In genomic region chr3:188400494-188401243, GRCh38 we compare ENCODE assay signal across 9 cellular contexts.
DNase-seq lines count a peak whose midpoint lies in the region; ATAC-seq and TF ChIP-seq lines count a peak whose summit lies in the region.
"Had no signal": no experiment of that assay in that cellular context is flagged by ENCODE, and none has a peak within 500 bp of the region (broad histone marks: within the 10 kb centered on the region; RNA-seq: fewer than 3 reads in every experiment).

No MANE protein-coding gene starts in this region.

- no peak overlapping the region for H3K4me3 ChIP-seq in MM.1S (ENCODE audit: low read length)
- no peak overlapping the region for H3K4me3 ChIP-seq in transverse colon
- H3K4me3 ChIP-seq in dorsolateral prefrontal cortex: no peak overlapping the region

- no peaks in the 10 kb centered on the region for H3K9me3 ChIP-seq in MM.1S (replicated peaks; ENCODE audit: insufficient read depth, low read length)
- H3K9me3 ChIP-seq in transverse colon: no peaks in the 10 kb centered on the region

- H3K4me1 ChIP-seq in MM.1S (ENCODE audit: low read length): peaks cover 10% of the 10 kb centered on the region
- peaks cover 22 to 59% (median 27%) of the 10 kb centered on the region in 4 donors for H3K4me1 ChIP-seq in transverse colon

- H4K20me1 ChIP-seq in MM.1S (ENCODE audit: insufficient read depth, low read length): no peaks in the 10 kb centered on the region

- in situ Hi-C loops in transverse colon (cut with MboI; ENCODE audit: low pct_ligation_motif_present in 1 of 4, low pct_unique_long_range_greater_than_20kb in 1 of 4, low sequenced_read_pairs in 3 of 4): no loop called here

- peaks cover 17% of the 10 kb centered on the region for H3F3A ChIP-seq in MM.1S (ENCODE audit: insufficient read depth, low read length)

- no peak overlapping the region for H3K4me2 ChIP-seq in MM.1S (ENCODE audit: low read depth, low read length)

- H3K27ac ChIP-seq in MM.1S (ENCODE audit: low read length) (no peak overlapping the region), transverse colon (peak overlapping the region in 1 of 4 donors; percentile 24), dorsolateral prefrontal cortex (peak overlapping the region in 5 of 59 donors; percentile 12 to 46 (median 26))

- intact Hi-C loops in transverse colon (cut with DNase I; ENCODE audit: low total_unique reads): loop anchor here (1.0 kb wide), 1 partner anchor 45 kb away; no protein-coding TSS in a partner anchor
- intact Hi-C loops in dorsolateral prefrontal cortex (cut with DNase I): no loop called here

- H3K27me3 ChIP-seq in MM.1S (replicated peaks; ENCODE audit: insufficient read depth, low read length) (peaks cover 41% of the 10 kb centered on the region), transverse colon (no peaks in the 10 kb centered on the region), dorsolateral prefrontal cortex (no peaks in the 10 kb centered on the region)

- H3K9me2 ChIP-seq in MM.1S (replicated peaks; ENCODE audit: insufficient read depth, low read length): no peaks in the 10 kb centered on the region

- TF ChIP-seq POLR2A in transverse colon (IDR thresholded peaks at IDR 0.05): no peak

- no peak overlapping the region for H2AFZ ChIP-seq in MM.1S (ENCODE audit: low read length)

- ATAC-seq in GM18873 (IDR thresholded peaks at IDR 0.05; ENCODE audit: low FRiP score, unreplicated experiment) (peak; percentile 86), GM21786 (IDR thresholded peaks at IDR 0.05; ENCODE audit: unreplicated experiment) (peak; percentile 90)

- peak; percentile 2; the same call in 1 of the 2 replicates for TF ChIP-seq CTCF in MM.1S (IDR thresholded peaks at IDR 0.05; ENCODE audit: low read length)
- no peak for TF ChIP-seq CTCF in transverse colon (IDR thresholded peaks at IDR 0.05)
- no peak for TF ChIP-seq CTCF in dorsolateral prefrontal cortex (IDR thresholded peaks at IDR 0.05 in 54 of 56, conservative IDR thresholded peaks at IDR 0.05 in 2 of 56; ENCODE audit: low read depth in 1 of 56, partially characterized antibody in 56 of 56)

- TF ChIP-seq EP300 in transverse colon (IDR thresholded peaks at IDR 0.05; ENCODE audit: low read depth): no peak

- 69 to 88% methylated on average over 2 of the region's 2 CpGs for WGBS in transverse colon (ENCODE audit: low coverage in 1 of 2), 2 donors

- no peak overlapping the region for H3K9ac ChIP-seq in MM.1S (ENCODE audit: low read length)

- H3K79me2 ChIP-seq in MM.1S (ENCODE audit: low read length): no peaks in the 10 kb centered on the region

- DNase-seq in MM.1S (peak; percentile 89), midbrain (lab: John Stamatoyannopoulos, UW) (peak; percentile 22), SW 1271 (lab: John Stamatoyannopoulos, UW) (no peak), transverse colon (no peak), dorsolateral prefrontal cortex (no peak), superior temporal gyrus (ENCODE audit: extremely low spot score) (no peak)
- DNase-seq: retina had no signal

- no peaks in the 10 kb centered on the region for H3K36me3 ChIP-seq in MM.1S (replicated peaks; ENCODE audit: insufficient read depth, low read length)
- no peaks in the 10 kb centered on the region for H3K36me3 ChIP-seq in transverse colon

Comparison
In these comparisons a context has a peak if more than half of its experiments do, and no peak if none do; other contexts are left out.
1. DNase-seq: peak in MM.1S (single experiment) and midbrain (single experiment); none in SW 1271 (0 of 2), transverse colon (single experiment), dorsolateral prefrontal cortex (0 of 10) and superior temporal gyrus (single experiment).